In genomic region chr2:27380626-27381556, GRCh38 we compare ENCODE assay signal across 8 cellular contexts. TPM values are rescaled to one million over a fixed set of nuclear protein-coding genes. Genes with fewer than 3 reads are reported as not detected.
DNase-seq lines count a peak whose midpoint lies in the region; ATAC-seq and TF ChIP-seq lines count a peak whose summit lies in the region.

A gene with protein sequence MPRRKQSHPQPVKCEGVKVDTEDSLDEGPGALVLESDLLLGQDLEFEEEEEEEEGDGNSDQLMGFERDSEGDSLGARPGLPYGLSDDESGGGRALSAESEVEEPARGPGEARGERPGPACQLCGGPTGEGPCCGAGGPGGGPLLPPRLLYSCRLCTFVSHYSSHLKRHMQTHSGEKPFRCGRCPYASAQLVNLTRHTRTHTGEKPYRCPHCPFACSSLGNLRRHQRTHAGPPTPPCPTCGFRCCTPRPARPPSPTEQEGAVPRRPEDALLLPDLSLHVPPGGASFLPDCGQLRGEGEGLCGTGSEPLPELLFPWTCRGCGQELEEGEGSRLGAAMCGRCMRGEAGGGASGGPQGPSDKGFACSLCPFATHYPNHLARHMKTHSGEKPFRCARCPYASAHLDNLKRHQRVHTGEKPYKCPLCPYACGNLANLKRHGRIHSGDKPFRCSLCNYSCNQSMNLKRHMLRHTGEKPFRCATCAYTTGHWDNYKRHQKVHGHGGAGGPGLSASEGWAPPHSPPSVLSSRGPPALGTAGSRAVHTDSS (minus strand): TSS chr2:27380734. CDS start chr2:27380526, 208 bp downstream.

- H3K36me3 ChIP-seq in spleen = peaks cover 0 to 79% (median 66%) of the 10 kb centered on the region in 6 donors

- peak within 1 kb of the TSS; percentile 94 for H3K4me3 Mint-ChIP-seq in WTC11

- no peak for TF ChIP-seq POLR2A in spleen (IDR thresholded peaks at IDR 0.05)

- H3K4me1 Mint-ChIP-seq in WTC11 = peaks cover 20% of the 10 kb centered on the region

- H3K4me3 ChIP-seq in cardiac fibroblast (replicated peaks in 1 of 2; ENCODE audit: low read depth in 2 of 2, low read length in 2 of 2) (peak within 1 kb of the TSS; percentile 75 to 78), spleen (peak within 1 kb of the TSS; percentile 59 to 75 (median 64))

- intact Hi-C loops in spleen (cut with DNase I; ENCODE audit: low total_unique reads) = no loop called here

- peaks cover 63% of the 10 kb centered on the region for H3K36me3 Mint-ChIP-seq in WTC11

- ATAC-seq in GM18858 (IDR thresholded peaks at IDR 0.05; ENCODE audit: unreplicated experiment) = peak; percentile 65
- peak; percentile 84 for ATAC-seq in HG03095 (IDR thresholded peaks at IDR 0.05; ENCODE audit: unreplicated experiment)
- ATAC-seq in WTC11 = peak; percentile 89

- no peaks in the 10 kb centered on the region for H3K27me3 ChIP-seq in spleen (replicated peaks in 1 of 7)

- H3K9me3 Mint-ChIP-seq in WTC11 = no peaks in the 10 kb centered on the region

- H3K4me1 ChIP-seq in spleen = peaks cover 13 to 53% (median 30%) of the 10 kb centered on the region in 6 donors

- H3K27ac ChIP-seq in spleen = peak within 1 kb of the TSS; percentile 78 to 93 (median 89)

- CTCF ChIA-PET in WTC11 (lab: Charles Lee) = interaction anchor here (0.6 to 3.1 kb wide), 7 partner anchors 9 to 302 kb away, joined by 3 to 15 read pairs (median 5); partner anchors contain the start of genes EIF2B4, GTF3C2 and PPM1G

- DNase-seq in 8988T (peak; percentile 85), NCI-H2227 (lab: John Stamatoyannopoulos, UW; ENCODE audit: unreplicated experiment) (peak; percentile 99), WTC11 (ENCODE audit: low spot score) (peak; percentile 96), cardiac fibroblast (ENCODE audit: low read depth in 2 of 2) (peak; percentile 95 to 98), inferior parietal cortex (ENCODE audit: extremely low spot score) (peak; percentile 97), spleen (peak; percentile 99)

- 20 to 38% (median 23%) methylated on average over 38 to 68 of the region's 68 CpGs for WGBS in spleen, 5 donors

- peak within 1 kb of the TSS; percentile 100 for H3K27ac Mint-ChIP-seq in WTC11

- no peaks in the 10 kb centered on the region; the same call in 1 of the 2 replicates for H3K27me3 Mint-ChIP-seq in WTC11 (ENCODE audit: low read depth)

- no peaks in the 10 kb centered on the region for H3K9me3 ChIP-seq in spleen

- no peak for TF ChIP-seq CTCF in WTC11 (IDR thresholded peaks at IDR 0.05)
- TF ChIP-seq CTCF in cardiac fibroblast (IDR thresholded peaks at IDR 0.05; ENCODE audit: low read depth, low read length) = no peak
- no peak for TF ChIP-seq CTCF in spleen (IDR thresholded peaks at IDR 0.05 in 8 of 11, conservative IDR thresholded peaks at IDR 0.05 in 3 of 11)

- POLR2A ChIA-PET in WTC11 (lab: Charles Lee) = interaction anchor here (0.6 to 1.5 kb wide), 7 partner anchors 10 to 248 kb away, joined by 3 to 9 read pairs (median 3); partner anchors contain the start of genes CCDC121, EIF2B4, GPN1 and GTF3C2

TF ChIP-seq in WTC11, 78 proteins besides CTCF, POLR2A, EP300 and RAD21 (continues in another document):
- TF ChIP-seq, protein P1, sequence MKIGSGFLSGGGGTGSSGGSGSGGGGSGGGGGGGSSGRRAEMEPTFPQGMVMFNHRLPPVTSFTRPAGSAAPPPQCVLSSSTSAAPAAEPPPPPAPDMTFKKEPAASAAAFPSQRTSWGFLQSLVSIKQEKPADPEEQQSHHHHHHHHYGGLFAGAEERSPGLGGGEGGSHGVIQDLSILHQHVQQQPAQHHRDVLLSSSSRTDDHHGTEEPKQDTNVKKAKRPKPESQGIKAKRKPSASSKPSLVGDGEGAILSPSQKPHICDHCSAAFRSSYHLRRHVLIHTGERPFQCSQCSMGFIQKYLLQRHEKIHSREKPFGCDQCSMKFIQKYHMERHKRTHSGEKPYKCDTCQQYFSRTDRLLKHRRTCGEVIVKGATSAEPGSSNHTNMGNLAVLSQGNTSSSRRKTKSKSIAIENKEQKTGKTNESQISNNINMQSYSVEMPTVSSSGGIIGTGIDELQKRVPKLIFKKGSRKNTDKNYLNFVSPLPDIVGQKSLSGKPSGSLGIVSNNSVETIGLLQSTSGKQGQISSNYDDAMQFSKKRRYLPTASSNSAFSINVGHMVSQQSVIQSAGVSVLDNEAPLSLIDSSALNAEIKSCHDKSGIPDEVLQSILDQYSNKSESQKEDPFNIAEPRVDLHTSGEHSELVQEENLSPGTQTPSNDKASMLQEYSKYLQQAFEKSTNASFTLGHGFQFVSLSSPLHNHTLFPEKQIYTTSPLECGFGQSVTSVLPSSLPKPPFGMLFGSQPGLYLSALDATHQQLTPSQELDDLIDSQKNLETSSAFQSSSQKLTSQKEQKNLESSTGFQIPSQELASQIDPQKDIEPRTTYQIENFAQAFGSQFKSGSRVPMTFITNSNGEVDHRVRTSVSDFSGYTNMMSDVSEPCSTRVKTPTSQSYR (CRISPR knock-in tag; IDR thresholded peaks at IDR 0.05) = no peak
- TF ChIP-seq ZNF423 (CRISPR knock-in tag; IDR thresholded peaks at IDR 0.05) (no peak), TEAD1 (CRISPR knock-in tag; IDR thresholded peaks at IDR 0.05) (peak; percentile 70; the same call in 1 of the 2 replicates), MAX (CRISPR knock-in tag; IDR thresholded peaks at IDR 0.05) (peak; percentile 71)
- TF ChIP-seq, protein P2, sequence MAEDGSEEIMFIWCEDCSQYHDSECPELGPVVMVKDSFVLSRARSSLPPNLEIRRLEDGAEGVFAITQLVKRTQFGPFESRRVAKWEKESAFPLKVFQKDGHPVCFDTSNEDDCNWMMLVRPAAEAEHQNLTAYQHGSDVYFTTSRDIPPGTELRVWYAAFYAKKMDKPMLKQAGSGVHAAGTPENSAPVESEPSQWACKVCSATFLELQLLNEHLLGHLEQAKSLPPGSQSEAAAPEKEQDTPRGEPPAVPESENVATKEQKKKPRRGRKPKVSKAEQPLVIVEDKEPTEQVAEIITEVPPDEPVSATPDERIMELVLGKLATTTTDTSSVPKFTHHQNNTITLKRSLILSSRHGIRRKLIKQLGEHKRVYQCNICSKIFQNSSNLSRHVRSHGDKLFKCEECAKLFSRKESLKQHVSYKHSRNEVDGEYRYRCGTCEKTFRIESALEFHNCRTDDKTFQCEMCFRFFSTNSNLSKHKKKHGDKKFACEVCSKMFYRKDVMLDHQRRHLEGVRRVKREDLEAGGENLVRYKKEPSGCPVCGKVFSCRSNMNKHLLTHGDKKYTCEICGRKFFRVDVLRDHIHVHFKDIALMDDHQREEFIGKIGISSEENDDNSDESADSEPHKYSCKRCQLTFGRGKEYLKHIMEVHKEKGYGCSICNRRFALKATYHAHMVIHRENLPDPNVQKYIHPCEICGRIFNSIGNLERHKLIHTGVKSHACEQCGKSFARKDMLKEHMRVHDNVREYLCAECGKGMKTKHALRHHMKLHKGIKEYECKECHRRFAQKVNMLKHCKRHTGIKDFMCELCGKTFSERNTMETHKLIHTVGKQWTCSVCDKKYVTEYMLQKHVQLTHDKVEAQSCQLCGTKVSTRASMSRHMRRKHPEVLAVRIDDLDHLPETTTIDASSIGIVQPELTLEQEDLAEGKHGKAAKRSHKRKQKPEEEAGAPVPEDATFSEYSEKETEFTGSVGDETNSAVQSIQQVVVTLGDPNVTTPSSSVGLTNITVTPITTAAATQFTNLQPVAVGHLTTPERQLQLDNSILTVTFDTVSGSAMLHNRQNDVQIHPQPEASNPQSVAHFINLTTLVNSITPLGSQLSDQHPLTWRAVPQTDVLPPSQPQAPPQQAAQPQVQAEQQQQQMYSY (CRISPR knock-in tag; IDR thresholded peaks at IDR 0.05) = no peak
- TF ChIP-seq, protein P3, sequence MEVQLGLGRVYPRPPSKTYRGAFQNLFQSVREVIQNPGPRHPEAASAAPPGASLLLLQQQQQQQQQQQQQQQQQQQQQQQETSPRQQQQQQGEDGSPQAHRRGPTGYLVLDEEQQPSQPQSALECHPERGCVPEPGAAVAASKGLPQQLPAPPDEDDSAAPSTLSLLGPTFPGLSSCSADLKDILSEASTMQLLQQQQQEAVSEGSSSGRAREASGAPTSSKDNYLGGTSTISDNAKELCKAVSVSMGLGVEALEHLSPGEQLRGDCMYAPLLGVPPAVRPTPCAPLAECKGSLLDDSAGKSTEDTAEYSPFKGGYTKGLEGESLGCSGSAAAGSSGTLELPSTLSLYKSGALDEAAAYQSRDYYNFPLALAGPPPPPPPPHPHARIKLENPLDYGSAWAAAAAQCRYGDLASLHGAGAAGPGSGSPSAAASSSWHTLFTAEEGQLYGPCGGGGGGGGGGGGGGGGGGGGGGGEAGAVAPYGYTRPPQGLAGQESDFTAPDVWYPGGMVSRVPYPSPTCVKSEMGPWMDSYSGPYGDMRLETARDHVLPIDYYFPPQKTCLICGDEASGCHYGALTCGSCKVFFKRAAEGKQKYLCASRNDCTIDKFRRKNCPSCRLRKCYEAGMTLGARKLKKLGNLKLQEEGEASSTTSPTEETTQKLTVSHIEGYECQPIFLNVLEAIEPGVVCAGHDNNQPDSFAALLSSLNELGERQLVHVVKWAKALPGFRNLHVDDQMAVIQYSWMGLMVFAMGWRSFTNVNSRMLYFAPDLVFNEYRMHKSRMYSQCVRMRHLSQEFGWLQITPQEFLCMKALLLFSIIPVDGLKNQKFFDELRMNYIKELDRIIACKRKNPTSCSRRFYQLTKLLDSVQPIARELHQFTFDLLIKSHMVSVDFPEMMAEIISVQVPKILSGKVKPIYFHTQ (CRISPR knock-in tag; IDR thresholded peaks at IDR 0.05) = no peak
- TF ChIP-seq, protein P4, sequence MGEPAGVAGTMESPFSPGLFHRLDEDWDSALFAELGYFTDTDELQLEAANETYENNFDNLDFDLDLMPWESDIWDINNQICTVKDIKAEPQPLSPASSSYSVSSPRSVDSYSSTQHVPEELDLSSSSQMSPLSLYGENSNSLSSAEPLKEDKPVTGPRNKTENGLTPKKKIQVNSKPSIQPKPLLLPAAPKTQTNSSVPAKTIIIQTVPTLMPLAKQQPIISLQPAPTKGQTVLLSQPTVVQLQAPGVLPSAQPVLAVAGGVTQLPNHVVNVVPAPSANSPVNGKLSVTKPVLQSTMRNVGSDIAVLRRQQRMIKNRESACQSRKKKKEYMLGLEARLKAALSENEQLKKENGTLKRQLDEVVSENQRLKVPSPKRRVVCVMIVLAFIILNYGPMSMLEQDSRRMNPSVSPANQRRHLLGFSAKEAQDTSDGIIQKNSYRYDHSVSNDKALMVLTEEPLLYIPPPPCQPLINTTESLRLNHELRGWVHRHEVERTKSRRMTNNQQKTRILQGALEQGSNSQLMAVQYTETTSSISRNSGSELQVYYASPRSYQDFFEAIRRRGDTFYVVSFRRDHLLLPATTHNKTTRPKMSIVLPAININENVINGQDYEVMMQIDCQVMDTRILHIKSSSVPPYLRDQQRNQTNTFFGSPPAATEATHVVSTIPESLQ (CRISPR knock-in tag; IDR thresholded peaks at IDR 0.05) = no peak

RNA-seq across cellular contexts. Expression of the gene that starts here (rescaled TPM):
- 23.6 to 27.4 TPM (median 24.5 TPM) in 3 replicates for total RNA-seq in WTC11 (2021)
- 10 to 100 TPM; 13.6 to 20.2 (median 17.7) TPM for total RNA-seq in spleen
- 10 to 100 TPM; 14.2 to 29.0 (median 26.7) TPM for polyA plus RNA-seq in spleen

Comparison
In these comparisons a context has a peak if more than half of its experiments do, and no peak if none do; other contexts are left out.
1. Peak in every context shown above with its lines: DNase-seq, ATAC-seq, H3K4me3 ChIP-seq and H3K27ac ChIP-seq.